Comparison of ENCODE assay signal across 29 cellular contexts in the genomic region with DNA sequence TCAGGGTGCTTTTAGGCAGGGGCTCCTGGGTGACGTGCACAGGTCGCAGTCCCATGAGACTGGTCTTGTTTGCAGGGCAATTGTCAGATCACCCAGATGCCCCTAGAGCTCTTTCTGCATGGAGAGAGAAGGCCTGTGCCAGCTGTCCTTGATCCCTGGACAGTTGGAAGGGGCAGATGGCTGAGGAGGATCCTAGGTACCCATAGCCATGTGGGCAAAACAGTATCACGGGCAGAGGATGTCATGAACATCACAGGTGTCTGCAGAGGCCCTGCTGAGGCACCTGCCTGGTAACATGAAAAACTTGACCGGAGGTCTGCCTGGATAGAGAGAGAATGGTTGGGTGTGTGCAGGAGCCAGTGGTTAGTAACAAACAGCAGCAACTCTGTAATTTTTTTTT.
"Had no signal": no experiment of that assay in that cellular context is flagged by ENCODE, and none has a peak within 500 bp of the region (broad histone marks: within the 10 kb centered on the region; RNA-seq: fewer than 3 reads in every experiment).

No MANE protein-coding gene starts in this region.

- H3K27ac Mint-ChIP-seq: activated B cell treated with CpG ODN at 0.5 μM for 24 hours; activated CD8-positive, alpha-beta T cell treated with anti-CD3 and anti-CD28 coated beads for 36 hours; activated naive CD4-positive, alpha-beta T cell treated with anti-CD3 and anti-CD28 coated beads for 36 hours; activated naive CD4-positive, alpha-beta T cell treated with anti-CD3 and anti-CD28 coated beads, Interleukin-2, amount 50 U/mL, for 72 hours; activated naive CD8-positive, alpha-beta T cell treated with anti-CD3 and anti-CD28 coated beads, Interleukin-2, amount 10 ng/mL, durations not matched to agents 7 days and 5 days; activated T-helper 1 cell treated with anti-CD3 and anti-CD28 coated beads, Interleukin-12 subunit alpha, Interleukin-12 subunit beta, Interleukin-2, Interleukin-4 antibody, amounts not matched to agents 30 ng/mL and 10 ng/mL and 1 ng/mL, durations not matched to agents 14 hours and 24 hours and 36 hours; activated T-helper 2 cell treated with anti-CD3 and anti-CD28 coated beads, Interferon-gamma antibody, Interleukin-2, Interleukin-4, amounts not matched to agents 10 μg/mL and 5 μg/mL and 100 μg/mL, durations not matched to agents 14 hours and 24 hours and 36 hours; T-helper 2 cell treated with Interferon-gamma antibody and Interleukin-4, amounts not matched to agents 5 μg/mL and 100 μg/mL, for 36 hours had no signal

- H3K9me3 Mint-ChIP-seq: activated T-helper 1 cell treated with anti-CD3 and anti-CD28 coated beads, Interleukin-12 subunit alpha, Interleukin-12 subunit beta, Interleukin-2, Interleukin-4 antibody, amounts not matched to agents 30 ng/mL and 10 ng/mL and 1 ng/mL, durations not matched to agents 14 hours and 24 hours and 36 hours had no signal

- H3K27ac ChIP-seq: ascending aorta, brain microvascular endothelial cell, colonic mucosa, epithelial cell of prostate, esophagus squamous epithelium, gastroesophageal sphincter, WERI-Rb-1 had no signal

- H3K9me3 ChIP-seq: ascending aorta, colonic mucosa, esophagus squamous epithelium had no signal

- H3K4me3 Mint-ChIP-seq: activated B cell treated with CpG ODN at 0.5 μM for 24 hours; activated CD8-positive, alpha-beta T cell treated with anti-CD3 and anti-CD28 coated beads for 36 hours; activated naive CD4-positive, alpha-beta T cell treated with anti-CD3 and anti-CD28 coated beads for 36 hours; activated naive CD8-positive, alpha-beta T cell treated with anti-CD3 and anti-CD28 coated beads, Interleukin-2, amount 10 ng/mL, durations not matched to agents 7 days and 5 days; activated T-helper 1 cell treated with anti-CD3 and anti-CD28 coated beads, Interleukin-12 subunit alpha, Interleukin-12 subunit beta, Interleukin-2, Interleukin-4 antibody, amounts not matched to agents 30 ng/mL and 10 ng/mL and 1 ng/mL, durations not matched to agents 14 hours and 24 hours and 36 hours; central memory CD8-positive, alpha-beta T cell; T-helper 2 cell treated with Interferon-gamma antibody and Interleukin-4, amounts not matched to agents 5 μg/mL and 100 μg/mL, for 36 hours had no signal

- H3K4me1 Mint-ChIP-seq: activated B cell treated with CpG ODN at 0.5 μM for 24 hours; activated naive CD8-positive, alpha-beta T cell treated with anti-CD3 and anti-CD28 coated beads, Interleukin-2, amount 10 ng/mL, durations not matched to agents 7 days and 5 days; central memory CD8-positive, alpha-beta T cell had no signal

- H3K4me1 ChIP-seq: ascending aorta, colonic mucosa, esophagus squamous epithelium, gastroesophageal sphincter had no signal

- H3K27me3 Mint-ChIP-seq: activated B cell treated with CpG ODN at 0.5 μM for 24 hours; activated CD8-positive, alpha-beta T cell treated with anti-CD3 and anti-CD28 coated beads for 36 hours; activated naive CD8-positive, alpha-beta T cell treated with anti-CD3 and anti-CD28 coated beads, Interleukin-2, amount 10 ng/mL, durations not matched to agents 7 days and 5 days; central memory CD8-positive, alpha-beta T cell had no signal

- H3K27me3 ChIP-seq: ascending aorta, brain microvascular endothelial cell, colonic mucosa, esophagus squamous epithelium had no signal

- H3K36me3 Mint-ChIP-seq: activated naive CD4-positive, alpha-beta T cell treated with anti-CD3 and anti-CD28 coated beads, Interleukin-2, amount 50 U/mL, for 72 hours; activated naive CD8-positive, alpha-beta T cell treated with anti-CD3 and anti-CD28 coated beads, Interleukin-2, amount 10 ng/mL, durations not matched to agents 7 days and 5 days had no signal

- DNase-seq: activated B cell treated with CpG ODN at 0.5 μM for 24 hours; activated CD4-positive, alpha-beta T cell treated with anti-CD3 and anti-CD28 coated beads for 48 hours; activated CD4-positive, alpha-beta T cell treated with anti-CD3 and anti-CD28 coated beads, Interleukin-2, amount 50 U/mL, for 1 hour; activated CD4-positive, alpha-beta T cell treated with anti-CD3 and anti-CD28 coated beads, Interleukin-2, amount 50 U/mL, for 48 hours; activated CD8-positive, alpha-beta memory T cell treated with anti-CD3 and anti-CD28 coated beads for 24 hours; activated CD8-positive, alpha-beta memory T cell treated with anti-CD3 and anti-CD28 coated beads, Interleukin-2, amount 50 U/mL, for 4 hours; activated CD8-positive, alpha-beta T cell treated with anti-CD3 and anti-CD28 coated beads for 36 hours; activated effector memory CD4-positive, alpha-beta T cell treated with anti-CD3 and anti-CD28 coated beads, Interleukin-2, amount 50 U/mL, for 16 hours; activated naive CD4-positive, alpha-beta T cell treated with anti-CD3 and anti-CD28 coated beads for 36 hours; activated naive CD8-positive, alpha-beta T cell treated with anti-CD3 and anti-CD28 coated beads, Interleukin-2, amount 10 ng/mL, durations not matched to agents 7 days and 5 days; activated T-cell treated with anti-CD3 and anti-CD28 coated beads, Interleukin-2, amount 50 U/mL, for 1 hour; activated T-cell treated with anti-CD3 and anti-CD28 coated beads, Interleukin-2, amount 50 U/mL, for 48 hours; brain microvascular endothelial cell; colonic mucosa; effector CD8-positive, alpha-beta T cell; esophagus squamous epithelium; foreskin melanocyte; head of caudate nucleus; hippocampal formation; T1000; WERI-Rb-1 had no signal
